ENCODE assay signal across 11 cellular contexts in genomic region chr1:56774067-56774609, GRCh38. TPM values are rescaled to one million over a fixed set of nuclear protein-coding genes. Genes with fewer than 3 reads are reported as not detected.
DNase-seq lines count a peak whose midpoint lies in the region; ATAC-seq and TF ChIP-seq lines count a peak whose summit lies in the region.
"Had no signal": no experiment of that assay in that cellular context is flagged by ENCODE, and none has a peak within 500 bp of the region (broad histone marks: within the 10 kb centered on the region; RNA-seq: fewer than 3 reads in every experiment).

No MANE protein-coding gene starts in this region.

- no peak for TF ChIP-seq CTCF in GM13976 (IDR thresholded peaks at IDR 0.05; ENCODE audit: borderline replicate concordance, control extremely low read depth, extremely low read depth, insufficient read depth, missing control alignments)

- intact Hi-C loops in posterior cingulate gyrus (cut with DNase I), result no loop called here

- peak; percentile 6 for DNase-seq in GM13976 (ENCODE audit: low spot score)
- DNase-seq in HT1080 (ENCODE audit: low read depth), result peak; percentile 9
- DNase-seq in NCI-H146 treated with DMSO at 0.1 percent for 48 hours (lab: John Stamatoyannopoulos, UW; ENCODE audit: unreplicated experiment), result no peak
- no peak for DNase-seq in effector CD4-positive, alpha-beta T cell
- no peak for DNase-seq in posterior cingulate gyrus
- DNase-seq in caudate nucleus (lab: John Stamatoyannopoulos, UW), result no peak
- DNase-seq: DMS153, PC-9, psoas muscle had no signal

- H3K4me3 ChIP-seq in endocrine pancreas (ENCODE audit: control insufficient read depth, insufficient read depth, low read length), result peak overlapping the region; percentile 26
- H3K4me3 ChIP-seq: PC-9, psoas muscle had no signal

- no peaks in the 10 kb centered on the region for H3K27me3 ChIP-seq in endocrine pancreas (ENCODE audit: control insufficient read depth, insufficient read depth, low read length)

- H3K9ac ChIP-seq in endocrine pancreas (ENCODE audit: control insufficient read depth, insufficient read depth, low read length), result no peak overlapping the region

- in situ Hi-C loops in GM13976 (cut with MboI; ENCODE audit: low sequenced_read_pairs, unreplicated experiment), result no loop called here

- peaks cover 16% of the 10 kb centered on the region for H3K4me1 ChIP-seq in endocrine pancreas (ENCODE audit: control insufficient read depth, insufficient read depth, low read length)
- H3K4me1 ChIP-seq: psoas muscle had no signal

- H3K36me3 ChIP-seq in endocrine pancreas (ENCODE audit: control insufficient read depth, insufficient read depth, low read length), result no peaks in the 10 kb centered on the region

- H3K27ac ChIP-seq in caudate nucleus (ENCODE audit: low read depth, low read length), result no peak overlapping the region
- H3K27ac ChIP-seq: PC-9, psoas muscle had no signal

- no peaks in the 10 kb centered on the region for H3K9me3 ChIP-seq in endocrine pancreas (ENCODE audit: control insufficient read depth, low read length)
- H3K9me3 ChIP-seq: psoas muscle had no signal

- ATAC-seq in GM21390 (IDR thresholded peaks at IDR 0.05; ENCODE audit: unreplicated experiment), result peak; percentile 89
- ATAC-seq: psoas muscle had no signal

RNA-seq across cellular contexts. Expression of gene FYB2, which starts 45.1 kb away (rescaled TPM):
- total RNA-seq in HT1080 (2014; rRNA removed; shearing (Covaris generic)), result not detected in 2 replicates
- not detected in 2 replicates for polyA plus RNA-seq in HT1080 (2015; cell fraction: cytosol; rRNA removed)
- polyA plus RNA-seq in HT1080 (2015; cell fraction: nucleus; rRNA removed), result not detected in 2 replicates
- total RNA-seq: PC-9 had no signal

Comparison
In these comparisons a context has a peak if more than half of its experiments do, and no peak if none do; other contexts are left out.
1. DNase-seq: peak in GM13976 (single experiment) and HT1080 (single experiment); none in NCI-H146 treated with DMSO at 0.1 percent for 48 hours (single experiment), effector CD4-positive, alpha-beta T cell (single experiment), posterior cingulate gyrus (0 of 10) and caudate nucleus (0 of 61).